ENCODE assay signal across 8 cellular contexts in the genomic region with DNA sequence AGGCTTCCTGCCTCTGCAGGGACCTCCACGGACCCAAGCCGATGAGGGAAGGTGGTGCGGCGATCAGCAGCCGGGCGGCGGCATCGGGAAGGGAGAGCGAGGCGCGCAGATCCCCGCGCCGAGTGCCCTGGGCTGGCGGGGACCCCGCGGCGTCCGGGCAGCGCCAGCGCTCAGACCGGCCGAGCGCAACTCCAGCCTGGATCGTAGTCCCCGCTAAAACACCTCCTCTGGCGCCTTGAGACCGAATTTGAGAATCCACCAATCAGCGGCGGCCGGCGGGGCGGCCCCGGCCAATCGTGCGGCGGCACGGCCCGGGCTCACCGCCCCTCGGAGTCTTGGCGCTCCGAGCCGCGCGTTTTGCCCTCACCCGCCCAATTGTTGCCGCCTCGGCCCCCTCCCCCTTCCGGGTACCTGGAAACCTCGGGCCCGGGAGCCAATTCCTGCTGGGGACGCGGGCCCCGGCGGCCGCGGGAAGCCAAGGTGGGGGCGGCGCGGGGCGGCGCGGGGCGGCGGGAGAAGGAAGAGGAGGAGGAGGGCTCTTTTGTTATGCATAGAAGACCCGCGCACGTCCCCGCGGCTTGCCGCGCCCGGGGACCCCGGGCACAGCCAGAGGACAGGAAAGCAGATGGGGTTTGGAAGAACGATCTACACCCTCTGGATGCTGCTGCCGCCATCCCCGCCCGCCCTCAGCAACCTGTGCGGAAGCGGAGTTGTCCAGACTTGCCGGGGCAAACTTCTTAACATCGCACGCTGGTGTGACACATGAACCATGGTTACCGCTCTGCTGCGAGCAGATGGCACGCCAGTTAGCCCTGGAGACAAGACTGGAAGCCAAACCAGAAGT. TPM values are rescaled to one million over a fixed set of nuclear protein-coding genes. Genes with fewer than 3 reads are reported as not detected.
DNase-seq lines count a peak whose midpoint lies in the region; ATAC-seq and TF ChIP-seq lines count a peak whose summit lies in the region.

A gene with protein sequence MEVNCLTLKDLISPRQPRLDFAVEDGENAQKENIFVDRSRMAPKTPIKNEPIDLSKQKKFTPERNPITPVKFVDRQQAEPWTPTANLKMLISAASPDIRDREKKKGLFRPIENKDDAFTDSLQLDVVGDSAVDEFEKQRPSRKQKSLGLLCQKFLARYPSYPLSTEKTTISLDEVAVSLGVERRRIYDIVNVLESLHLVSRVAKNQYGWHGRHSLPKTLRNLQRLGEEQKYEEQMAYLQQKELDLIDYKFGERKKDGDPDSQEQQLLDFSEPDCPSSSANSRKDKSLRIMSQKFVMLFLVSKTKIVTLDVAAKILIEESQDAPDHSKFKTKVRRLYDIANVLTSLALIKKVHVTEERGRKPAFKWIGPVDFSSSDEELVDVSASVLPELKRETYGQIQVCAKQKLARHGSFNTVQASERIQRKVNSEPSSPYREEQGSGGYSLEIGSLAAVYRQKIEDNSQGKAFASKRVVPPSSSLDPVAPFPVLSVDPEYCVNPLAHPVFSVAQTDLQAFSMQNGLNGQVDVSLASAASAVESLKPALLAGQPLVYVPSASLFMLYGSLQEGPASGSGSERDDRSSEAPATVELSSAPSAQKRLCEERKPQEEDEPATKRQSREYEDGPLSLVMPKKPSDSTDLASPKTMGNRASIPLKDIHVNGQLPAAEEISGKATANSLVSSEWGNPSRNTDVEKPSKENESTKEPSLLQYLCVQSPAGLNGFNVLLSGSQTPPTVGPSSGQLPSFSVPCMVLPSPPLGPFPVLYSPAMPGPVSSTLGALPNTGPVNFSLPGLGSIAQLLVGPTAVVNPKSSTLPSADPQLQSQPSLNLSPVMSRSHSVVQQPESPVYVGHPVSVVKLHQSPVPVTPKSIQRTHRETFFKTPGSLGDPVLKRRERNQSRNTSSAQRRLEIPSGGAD (minus strand): TSS at position 209 of the 844 bp plus-strand sequence. CDS start 934 bp downstream, outside the sequence.

- H3K4me1 Mint-ChIP-seq in activated naive CD4-positive, alpha-beta T cell treated with anti-CD3 and anti-CD28 coated beads, Interleukin-2, amount 50 U/mL, for 24 hours, result peaks cover 9% of the 10 kb centered on the region

- CTCF ChIA-PET in SK-N-SH (lab: Yijun Ruan, JAX), result interaction anchor here (1.0 to 1.6 kb wide), 3 partner anchors 16 to 620 kb away, joined by 3 to 5 read pairs (median 3); no protein-coding TSS in a partner anchor

- peak within 1 kb of the TSS; percentile 95 for H3K9ac ChIP-seq in SK-N-SH

- peak; percentile 65 for ATAC-seq in HG02623 (IDR thresholded peaks at IDR 0.05; ENCODE audit: unreplicated experiment)

- TF ChIP-seq POLR2A in GM10847 (IDR thresholded peaks at IDR 0.05; ENCODE audit: extremely low read depth, insufficient read length) (peak; percentile 83), ovary (IDR thresholded peaks at IDR 0.05) (no peak), thyroid gland (IDR thresholded peaks at IDR 0.05) (peak in 1 of 2 donors; percentile 27)

- H3K36me3 ChIP-seq in SK-N-SH (replicated peaks in 1 of 2; ENCODE audit: control insufficient read depth in 1 of 2, insufficient read depth in 2 of 2, low read length in 1 of 2), result peaks cover 2 to 18% of the 10 kb centered on the region in 2 experiments
- no peaks in the 10 kb centered on the region for H3K36me3 ChIP-seq in ovary
- no peaks in the 10 kb centered on the region for H3K36me3 ChIP-seq in thyroid gland

- H3K36me3 Mint-ChIP-seq in activated naive CD4-positive, alpha-beta T cell treated with anti-CD3 and anti-CD28 coated beads, Interleukin-2, amount 50 U/mL, for 24 hours, result peaks cover 1% of the 10 kb centered on the region

- peaks cover 60% of the 10 kb centered on the region for H3K79me2 ChIP-seq in SK-N-SH (ENCODE audit: insufficient read depth)

- H3K4me2 ChIP-seq in SK-N-SH, result peak within 1 kb of the TSS; percentile 77

- WGBS in SK-N-SH (ENCODE audit: low lambda C conversion rate), result 3% methylated on average over 4 of the region's 87 CpGs
- WGBS in ovary, 3 donors, result 0% methylated on average over 75 to 84 of the region's 87 CpGs
- WGBS in thyroid gland, 2 donors, result 0% methylated on average over 25 to 54 of the region's 87 CpGs

- H3K27ac Mint-ChIP-seq in activated naive CD4-positive, alpha-beta T cell treated with anti-CD3 and anti-CD28 coated beads, Interleukin-2, amount 50 U/mL, for 24 hours, result no peak within 1 kb of the TSS

- peaks cover 0 to 5% of the 10 kb centered on the region in 2 experiments for H3K4me1 ChIP-seq in SK-N-SH (ENCODE audit: control insufficient read depth in 1 of 2, insufficient read depth in 2 of 2, low read depth in 1 of 2, low read length in 1 of 2)
- no peaks in the 10 kb centered on the region for H3K4me1 ChIP-seq in ovary (ENCODE audit: insufficient read depth)
- H3K4me1 ChIP-seq in thyroid gland, result peaks cover 0 to 7% of the 10 kb centered on the region in 2 donors

- peak within 1 kb of the TSS; percentile 86 for H3K4me3 Mint-ChIP-seq in activated naive CD4-positive, alpha-beta T cell treated with anti-CD3 and anti-CD28 coated beads, Interleukin-2, amount 50 U/mL, for 24 hours

- TF ChIP-seq CTCF in SK-N-SH (IDR thresholded peaks at IDR 0.05), result no peak
- no peak for TF ChIP-seq CTCF in ovary (IDR thresholded peaks at IDR 0.05)
- no peak for TF ChIP-seq CTCF in thyroid gland (IDR thresholded peaks at IDR 0.05)

- TF ChIP-seq RAD21 in SK-N-SH (IDR thresholded peaks at IDR 0.05; ENCODE audit: low read length), result no peak

- TF ChIP-seq EP300 in SK-N-SH (IDR thresholded peaks at IDR 0.05; ENCODE audit: borderline replicate concordance in 1 of 2, low read depth in 1 of 2, low read length in 1 of 2) (no peak), ovary (IDR thresholded peaks at IDR 0.05) (no peak)

- H3K27me3 ChIP-seq in SK-N-SH (ENCODE audit: insufficient read depth) (no peaks in the 10 kb centered on the region), ovary (no peaks in the 10 kb centered on the region), thyroid gland (no peaks in the 10 kb centered on the region)

- H4K20me1 ChIP-seq in SK-N-SH (ENCODE audit: insufficient read depth), result no peaks in the 10 kb centered on the region

- intact Hi-C loops in head of caudate nucleus (cut with DNase I) (no loop called here), ovary (cut with DNase I) (loop anchor here in 2 of 4 donors (10.0 kb wide), 2 partner anchors 619 to 1819 kb away; no protein-coding TSS in a partner anchor), thyroid gland (cut with DNase I) (no loop called here)

- POLR2A ChIA-PET in SK-N-SH (lab: Yijun Ruan, JAX), result no interaction called here

- peaks cover 23% of the 10 kb centered on the region for H3F3A ChIP-seq in SK-N-SH (replicated peaks; ENCODE audit: insufficient read depth)

- DNase-seq in NCI-H1092 (lab: John Stamatoyannopoulos, UW), result peak; percentile 88
- DNase-seq in SK-N-SH, result peak; percentile 99
- DNase-seq in head of caudate nucleus, result peak; percentile 47 to 93 (median 86)
- peak; percentile 76 to 88 (median 86) for DNase-seq in ovary
- peak; percentile 85 to 87 for DNase-seq in thyroid gland

- no peaks in the 10 kb centered on the region for H3K9me2 ChIP-seq in SK-N-SH

- peak within 1 kb of the TSS; percentile 74; the same call in 1 of the 2 replicates for H2AFZ ChIP-seq in SK-N-SH (ENCODE audit: low read depth)

- H3K9me3 ChIP-seq in SK-N-SH, result no peaks in the 10 kb centered on the region
- H3K9me3 ChIP-seq in ovary, result no peaks in the 10 kb centered on the region
- H3K9me3 ChIP-seq in thyroid gland, result no peaks in the 10 kb centered on the region

- peaks cover 14% of the 10 kb centered on the region for H3K27me3 Mint-ChIP-seq in activated naive CD4-positive, alpha-beta T cell treated with anti-CD3 and anti-CD28 coated beads, Interleukin-2, amount 50 U/mL, for 24 hours

- no peaks in the 10 kb centered on the region for H3K9me3 Mint-ChIP-seq in activated naive CD4-positive, alpha-beta T cell treated with anti-CD3 and anti-CD28 coated beads, Interleukin-2, amount 50 U/mL, for 24 hours

- peak within 1 kb of the TSS; percentile 87 to 92 for H3K4me3 ChIP-seq in SK-N-SH (ENCODE audit: low read depth in 2 of 2, low read length in 1 of 2)
- peak within 1 kb of the TSS; percentile 67 for H3K4me3 ChIP-seq in ovary
- H3K4me3 ChIP-seq in thyroid gland (replicated peaks in 1 of 3), result peak within 1 kb of the TSS; percentile 37 to 80 (median 74)

- H3K27ac ChIP-seq in SK-N-SH (ENCODE audit: low read depth in 2 of 2, low read length in 1 of 2), result peak within 1 kb of the TSS; percentile 79 to 82
- H3K27ac ChIP-seq in ovary, result peak within 1 kb of the TSS in 1 of 2 donors; percentile 40
- H3K27ac ChIP-seq in thyroid gland, result peak within 1 kb of the TSS in 1 of 3 donors; percentile 30

TF ChIP-seq in SK-N-SH, 30 proteins besides CTCF, POLR2A, EP300 and RAD21 (continues in another document):
- TF ChIP-seq ELF1 (IDR thresholded peaks at IDR 0.05), result no peak; the same call in 1 of the 2 replicates
- TF ChIP-seq NRF1 (IDR thresholded peaks at IDR 0.05; ENCODE audit: low read depth, low read length), result no peak
- no peak for TF ChIP-seq CHD2 (IDR thresholded peaks at IDR 0.05; ENCODE audit: low read length, partially characterized antibody)
- TF ChIP-seq MEF2A (IDR thresholded peaks at IDR 0.05; ENCODE audit: borderline replicate concordance, low read depth), result no peak
- TF ChIP-seq EZH2phosphoT487 (IDR thresholded peaks at IDR 0.05; ENCODE audit: borderline replicate concordance, low read depth), result no peak
- TF ChIP-seq, protein P1, sequence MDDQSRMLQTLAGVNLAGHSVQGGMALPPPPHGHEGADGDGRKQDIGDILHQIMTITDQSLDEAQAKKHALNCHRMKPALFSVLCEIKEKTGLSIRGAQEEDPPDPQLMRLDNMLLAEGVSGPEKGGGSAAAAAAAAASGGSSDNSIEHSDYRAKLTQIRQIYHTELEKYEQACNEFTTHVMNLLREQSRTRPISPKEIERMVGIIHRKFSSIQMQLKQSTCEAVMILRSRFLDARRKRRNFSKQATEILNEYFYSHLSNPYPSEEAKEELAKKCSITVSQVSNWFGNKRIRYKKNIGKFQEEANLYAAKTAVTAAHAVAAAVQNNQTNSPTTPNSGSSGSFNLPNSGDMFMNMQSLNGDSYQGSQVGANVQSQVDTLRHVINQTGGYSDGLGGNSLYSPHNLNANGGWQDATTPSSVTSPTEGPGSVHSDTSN (IDR thresholded peaks at IDR 0.05), result no peak

RNA-seq across cellular contexts. Expression of the gene that starts here (rescaled TPM):
- polyA plus RNA-seq in SK-N-SH (2012; rRNA removed) (8.8 and 9.2 TPM in 2 replicates), ovary (under 1 TPM; 0.12 to 0.45 TPM)
- polyA plus RNA-seq in SK-N-SH (2012; cell fraction: cytosol; rRNA removed), result 8.1 and 8.4 TPM in 2 replicates
- 14.7 and 20.5 TPM in 2 replicates for polyA plus RNA-seq in SK-N-SH (2012; cell fraction: nucleus; rRNA removed)
- total RNA-seq in ovary (1 to 10 TPM in 1 of 7 donors, under 1 TPM in 4, not detected in 2; 0.17 to 1.3 (median 0.45) TPM), thyroid gland (1 to 10 TPM in 1 of 4 donors, not detected in 3; 4.6 TPM)
